8 cellular contexts compared by ENCODE assay signal in genomic region chr5:36728697-36729543, GRCh38.
A peak's percentile ranks its signal among the peaks of the same experiment; 100 is the strongest.
DNase-seq lines count a peak whose midpoint lies in the region; ATAC-seq and TF ChIP-seq lines count a peak whose summit lies in the region.

No MANE protein-coding gene starts in this region.

- no peak overlapping the region for H3K4ac ChIP-seq in trophoblast cell (ENCODE audit: low read depth, low read length)

- H2BK5ac ChIP-seq in trophoblast cell (ENCODE audit: low read depth, low read length, poor library complexity), result no peak overlapping the region

- TF ChIP-seq CTCF in GM10266 (IDR thresholded peaks at IDR 0.05; ENCODE audit: control insufficient read depth, insufficient read depth, low read depth, missing control alignments), result peak; percentile 73

- H3K4me1 Mint-ChIP-seq in T-helper 17 cell, result peaks cover 9% of the 10 kb centered on the region

- H3K27me3 ChIP-seq in trophoblast cell (ENCODE audit: insufficient read depth, low read length), result no peaks in the 10 kb centered on the region

- no CpG with 5 or more reads among the region's 6 CpGs for WGBS in trophoblast cell (ENCODE audit: extremely low coverage, insufficient coverage, insufficient read length)

- H3K9ac ChIP-seq in trophoblast cell (ENCODE audit: low read length), result no peak overlapping the region

- no peak overlapping the region for H3K27ac ChIP-seq in trophoblast cell (ENCODE audit: low read depth, low read length)

- H4K91ac ChIP-seq in trophoblast cell (ENCODE audit: low read depth, low read length), result no peak overlapping the region

- no peak overlapping the region for H3K4me3 ChIP-seq in trophoblast cell (ENCODE audit: low read depth, low read length)

- no peak overlapping the region for H4K12ac ChIP-seq in trophoblast cell (ENCODE audit: low read depth, low read length)

- no peak overlapping the region for H3K23ac ChIP-seq in trophoblast cell (ENCODE audit: low read length)

- no peaks in the 10 kb centered on the region for H3K79me1 ChIP-seq in trophoblast cell (ENCODE audit: low read length)

- H3K9me3 ChIP-seq in T-helper 17 cell (ENCODE audit: control insufficient read depth, low read length, poor library complexity, severe bottlenecking) (no peaks in the 10 kb centered on the region), trophoblast cell (ENCODE audit: insufficient read depth, low read depth, low read length) (no peaks in the 10 kb centered on the region)

- H3K27me3 Mint-ChIP-seq in T-helper 17 cell, result peaks cover 13% of the 10 kb centered on the region

- no peak overlapping the region for H3K4me3 Mint-ChIP-seq in T-helper 17 cell

- H3K36me3 Mint-ChIP-seq in T-helper 17 cell (ENCODE audit: low read depth), result no peaks in the 10 kb centered on the region

- no peak overlapping the region for H3K27ac Mint-ChIP-seq in T-helper 17 cell

- H3K4me2 ChIP-seq in trophoblast cell (ENCODE audit: low read length), result no peak overlapping the region

- H3K4me1 ChIP-seq in trophoblast cell (ENCODE audit: control insufficient read depth in 1 of 2, insufficient read depth in 2 of 2, low read length in 2 of 2), result no peaks in the 10 kb centered on the region

- DNase-seq in AG08396 (ENCODE audit: low spot score), result peak; percentile 55
- peak; percentile 44 for DNase-seq in GM10266 (ENCODE audit: extremely low spot score)
- DNase-seq in NCI-H1694 treated with DMSO at 0.1 percent for 48 hours (lab: John Stamatoyannopoulos, UW), result peak; percentile 72
- DNase-seq in T-helper 17 cell, result no peak
- peak; percentile 51 for DNase-seq in fibroblast of the conjunctiva (ENCODE audit: low read depth)
- peak; percentile 16 to 92 for DNase-seq in trophoblast cell
- DNase-seq in mucosa of gallbladder (ENCODE audit: low spot score), result no peak

- no peak overlapping the region for H3K18ac ChIP-seq in trophoblast cell (ENCODE audit: low read length)

- H3K36me3 ChIP-seq in trophoblast cell (ENCODE audit: control insufficient read depth in 1 of 2, insufficient read depth in 2 of 2, low read length in 2 of 2), result no peaks in the 10 kb centered on the region

- H2AFZ ChIP-seq in trophoblast cell (ENCODE audit: insufficient read depth, low read length, poor library complexity), result no peak overlapping the region

- ATAC-seq in T-helper 17 cell (peak; percentile 67), HG02678 (IDR thresholded peaks at IDR 0.05; ENCODE audit: unreplicated experiment) (no peak)

- H2AK5ac ChIP-seq in trophoblast cell (ENCODE audit: low read length), result no peak overlapping the region

- H3K14ac ChIP-seq in trophoblast cell (ENCODE audit: low read length), result no peak overlapping the region

- no peak overlapping the region for H2BK120ac ChIP-seq in trophoblast cell (ENCODE audit: insufficient read depth, low read length, poor library complexity)

- H2BK12ac ChIP-seq in trophoblast cell (ENCODE audit: low read length), result no peak overlapping the region

- H3K79me2 ChIP-seq in trophoblast cell (ENCODE audit: control insufficient read depth, insufficient read depth, low read length, poor library complexity), result no peaks in the 10 kb centered on the region

- no peak overlapping the region for H4K8ac ChIP-seq in trophoblast cell (ENCODE audit: low read depth, low read length)

Comparison
In these comparisons a context has a peak if more than half of its experiments do, and no peak if none do; other contexts are left out.
1. DNase-seq: peak in AG08396 (single experiment), GM10266 (single experiment), NCI-H1694 treated with DMSO at 0.1 percent for 48 hours (single experiment), fibroblast of the conjunctiva (single experiment) and trophoblast cell (2 of 2); none in T-helper 17 cell (0 of 3) and mucosa of gallbladder (single experiment).